In the genomic region with DNA sequence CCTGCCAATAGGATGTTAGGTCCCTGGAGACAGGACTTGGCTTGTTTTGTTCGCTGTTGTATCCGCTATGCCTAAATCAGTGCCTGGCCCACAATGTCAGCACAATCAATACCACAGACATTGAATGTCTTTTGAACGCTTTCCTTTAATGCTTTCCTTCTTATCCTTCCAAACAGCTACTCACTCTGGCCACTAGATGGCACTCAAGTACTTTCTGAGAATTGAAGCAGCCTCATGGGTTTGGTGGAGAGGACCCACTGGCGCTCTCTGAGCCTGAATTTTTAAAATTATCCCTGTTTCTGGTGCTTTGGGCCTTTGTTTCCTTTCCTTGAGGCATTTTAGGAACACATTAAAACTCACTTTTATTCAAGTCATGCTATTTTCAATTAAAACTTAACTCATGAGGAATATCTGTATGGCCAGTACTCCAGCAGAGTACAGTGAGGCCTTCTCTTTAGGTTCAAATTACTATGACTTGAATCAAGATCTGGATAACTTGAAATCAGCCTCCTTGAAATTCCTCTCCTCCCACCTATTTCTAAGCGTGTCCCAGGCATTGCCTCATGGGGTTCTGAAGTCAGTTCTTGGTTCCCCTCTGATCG, we compare ENCODE assay signal across 8 cellular contexts. TPM values are rescaled to one million over a fixed set of nuclear protein-coding genes. Genes with fewer than 3 reads are reported as not detected.
DNase-seq lines count a peak whose midpoint lies in the region; ATAC-seq, FAIRE-seq and TF ChIP-seq lines count a peak whose summit lies in the region.

No MANE protein-coding gene starts in this region.

- peak; percentile 25 to 37 for DNase-seq in AML-193 (lab: John Stamatoyannopoulos, UW)
- DNase-seq in GM13976 (ENCODE audit: low spot score), result peak; percentile 73
- peak; percentile 76 for DNase-seq in NCI-H2171 treated with DMSO at 0.1 percent for 48 hours (lab: John Stamatoyannopoulos, UW)
- DNase-seq in WTC11 (ENCODE audit: low spot score), result no peak
- no peak for DNase-seq in H1 (ENCODE audit: low read depth in 1 of 2, low spot score in 2 of 2)
- peak in 8 of 9 donors; percentile 42 to 85 (median 78) for DNase-seq in naive thymus-derived CD4-positive, alpha-beta T cell
- DNase-seq in MG63, result no peak

- H3K4me3 Mint-ChIP-seq in WTC11, result no peak overlapping the region
- H3K4me3 Mint-ChIP-seq in naive thymus-derived CD4-positive, alpha-beta T cell, result peak overlapping the region; percentile 48 to 78 (median 62)

- H2AK5ac ChIP-seq in H1 (ENCODE audit: low read depth, low read length), result no peak overlapping the region

- H3K9me3 Mint-ChIP-seq in WTC11, result no peaks in the 10 kb centered on the region
- peaks cover 0 to 3% (median 0%) of the 10 kb centered on the region in 11 donors for H3K9me3 Mint-ChIP-seq in naive thymus-derived CD4-positive, alpha-beta T cell

- peak; percentile 56 for ATAC-seq in WTC11
- peak; percentile 33 for ATAC-seq in naive thymus-derived CD4-positive, alpha-beta T cell
- ATAC-seq in GM19351 (IDR thresholded peaks at IDR 0.05; ENCODE audit: unreplicated experiment), result no peak

- H3K27ac Mint-ChIP-seq in WTC11, result no peak overlapping the region
- H3K27ac Mint-ChIP-seq in naive thymus-derived CD4-positive, alpha-beta T cell, result peak overlapping the region; percentile 39 to 99 (median 94)

- H3K36me3 Mint-ChIP-seq in WTC11, result no peaks in the 10 kb centered on the region
- peaks cover 0 to 6% (median 5%) of the 10 kb centered on the region in 5 donors for H3K36me3 Mint-ChIP-seq in naive thymus-derived CD4-positive, alpha-beta T cell

- H3K14ac ChIP-seq in H1 (ENCODE audit: insufficient read length), result no peak overlapping the region

- 38% methylated on average over 6 of the region's 6 CpGs; no CpG with 5 or more reads in 1 of the 2 experiments for WGBS in H1 (ENCODE audit: extremely low coverage in 1 of 2, insufficient coverage in 1 of 2, insufficient read length in 1 of 2, insufficient replicate concordance in 2 of 2, low coverage in 1 of 2, low lambda C conversion rate in 2 of 2, missing lambda C conversion rate in 1 of 2), 2 experiments

- no peak overlapping the region for H3K18ac ChIP-seq in H1 (ENCODE audit: extremely low read depth, low read length)

- H3K4me3 ChIP-seq in H1 (ENCODE audit: extremely low read depth in 1 of 4, insufficient read depth in 2 of 4, low read depth in 3 of 4, low read length in 4 of 4), result no peak overlapping the region
- H3K4me3 ChIP-seq in naive thymus-derived CD4-positive, alpha-beta T cell (ENCODE audit: low read length), result no peak overlapping the region
- no peak overlapping the region for H3K4me3 ChIP-seq in MG63

- CTCF ChIA-PET in WTC11 (lab: Charles Lee) (interaction anchor here (0.5 to 1.3 kb wide), 13 partner anchors 12 to 849 kb away, joined by 3 to 5 read pairs (median 4); no protein-coding TSS in a partner anchor), H1 (lab: Charles Lee; ENCODE audit: partially characterized antibody) (interaction anchor here (0.7 to 2.2 kb wide), 12 partner anchors 14 to 834 kb away, joined by 3 to 14 read pairs (median 4); no protein-coding TSS in a partner anchor)
- CTCF ChIA-PET in naive thymus-derived CD4-positive, alpha-beta T cell (lab: Charles Lee), result interaction anchor here (0.8 to 2.2 kb wide), 7 partner anchors 25 to 857 kb away, joined by 3 to 20 read pairs (median 9); a partner anchor contains a TSS

- no peak for TF ChIP-seq POLR2A in H1 (IDR thresholded peaks at IDR 0.05; ENCODE audit: control extremely low read depth in 1 of 2, low read depth in 2 of 2, low read length in 2 of 2)

- H3K27me3 Mint-ChIP-seq in WTC11 (ENCODE audit: low read depth), result no peaks in the 10 kb centered on the region
- peaks cover 0 to 19% (median 0%) of the 10 kb centered on the region in 5 donors for H3K27me3 Mint-ChIP-seq in naive thymus-derived CD4-positive, alpha-beta T cell

- H2BK5ac ChIP-seq in H1 (ENCODE audit: low read depth, low read length), result no peak overlapping the region

- H2BK120ac ChIP-seq in H1 (replicated peaks; ENCODE audit: low read depth, low read length), result no peak overlapping the region

- H3K79me2 ChIP-seq in H1 (ENCODE audit: control insufficient read depth in 1 of 2, insufficient read depth in 2 of 2, low read length in 2 of 2), result no peaks in the 10 kb centered on the region

- H4K8ac ChIP-seq in H1 (ENCODE audit: extremely low read depth, insufficient read depth, low read length), result no peak overlapping the region

- POLR2A ChIA-PET in WTC11 (lab: Charles Lee), result no interaction called here
- POLR2A ChIA-PET in H1 (lab: Charles Lee; ENCODE audit: partially characterized antibody), result no interaction called here
- POLR2A ChIA-PET in naive thymus-derived CD4-positive, alpha-beta T cell (lab: Charles Lee), result interaction anchor here (1.0 kb wide), 1 partner anchor 849 kb away, joined by 7 read pairs; no protein-coding TSS in a partner anchor

- H4K5ac ChIP-seq in H1 (ENCODE audit: insufficient read length, low read depth, low read length), result no peak overlapping the region

- H3K36me3 ChIP-seq in H1 (ENCODE audit: control insufficient read depth in 2 of 4, insufficient read depth in 4 of 4, low read length in 3 of 4) (no peaks in the 10 kb centered on the region), MG63 (no peaks in the 10 kb centered on the region)
- H3K36me3 ChIP-seq in naive thymus-derived CD4-positive, alpha-beta T cell (ENCODE audit: control insufficient read depth in 2 of 3, insufficient read depth in 3 of 3, low read length in 3 of 3), result peaks cover 0 to 8% (median 0%) of the 10 kb centered on the region in 3 experiments

- H3K9me3 ChIP-seq in H1 (ENCODE audit: insufficient read depth in 2 of 2, low read depth in 1 of 2, low read length in 1 of 2) (no peaks in the 10 kb centered on the region), MG63 (no peaks in the 10 kb centered on the region)
- H3K9me3 ChIP-seq in naive thymus-derived CD4-positive, alpha-beta T cell (ENCODE audit: control insufficient read depth in 2 of 3, low read length in 3 of 3), result no peaks in the 10 kb centered on the region

- FAIRE-seq in H1 (lab: Jason Lieb, UNC), result peak; percentile 98

- H3K27me3 ChIP-seq in H1 (replicated peaks in 1 of 4; ENCODE audit: control insufficient read depth in 3 of 4, extremely low read depth in 1 of 4, insufficient read depth in 3 of 4, low read length in 3 of 4) (no peaks in the 10 kb centered on the region), MG63 (no peaks in the 10 kb centered on the region)
- no peaks in the 10 kb centered on the region for H3K27me3 ChIP-seq in naive thymus-derived CD4-positive, alpha-beta T cell (ENCODE audit: control insufficient read depth in 2 of 2, insufficient read depth in 2 of 2, low read length in 2 of 2)

- H3K4ac ChIP-seq in H1 (replicated peaks; ENCODE audit: insufficient read length, low read depth, low read length), result no peak overlapping the region

- H2BK12ac ChIP-seq in H1 (ENCODE audit: low read depth, low read length), result no peak overlapping the region

- no peaks in the 10 kb centered on the region for H3K23me2 ChIP-seq in H1 (ENCODE audit: low read depth, low read length)

- H3K56ac ChIP-seq in H1 (replicated peaks; ENCODE audit: insufficient read length, low read depth, low read length), result no peak overlapping the region

- no peak overlapping the region for H2BK20ac ChIP-seq in H1 (ENCODE audit: low read length)

- H3K4me2 ChIP-seq in H1 (ENCODE audit: insufficient read depth in 1 of 2, low read depth in 2 of 2, low read length in 2 of 2), result no peak overlapping the region

- H3K9ac ChIP-seq in H1 (replicated peaks in 1 of 4; ENCODE audit: extremely low read depth in 1 of 4, low read depth in 3 of 4, low read length in 3 of 4), result no peak overlapping the region

- no peak overlapping the region for H4K91ac ChIP-seq in H1 (replicated peaks; ENCODE audit: insufficient read length, low read length)

- TF ChIP-seq RAD21 in H1 (IDR thresholded peaks at IDR 0.05 in 1 of 2, conservative IDR thresholded peaks at IDR 0.05 in 1 of 2; ENCODE audit: low read depth in 2 of 2, low read length in 2 of 2), result peak; percentile 97 to 98

- H3K4me1 ChIP-seq in H1 (replicated peaks in 1 of 4; ENCODE audit: control insufficient read depth in 3 of 4, insufficient read depth in 4 of 4, low read length in 3 of 4), result peaks cover 0 to 3% (median 0%) of the 10 kb centered on the region in 4 experiments; a peak in 1 of 7 replicates
- peaks cover 29 to 40% of the 10 kb centered on the region in 2 donors for H3K4me1 ChIP-seq in naive thymus-derived CD4-positive, alpha-beta T cell (ENCODE audit: control insufficient read depth in 2 of 2, insufficient read depth in 2 of 2, low read length in 2 of 2)

- no peak overlapping the region for H2BK15ac ChIP-seq in H1 (ENCODE audit: low read length)

- peaks cover 14% of the 10 kb centered on the region for H3K4me1 Mint-ChIP-seq in WTC11
- H3K4me1 Mint-ChIP-seq in naive thymus-derived CD4-positive, alpha-beta T cell, result peaks cover 23 to 45% (median 41%) of the 10 kb centered on the region in 7 donors

- in situ Hi-C loops in GM13976 (cut with MboI; ENCODE audit: low sequenced_read_pairs, unreplicated experiment), result loop anchor here (10.0 kb wide), 2 partner anchors 117 to 817 kb away; no protein-coding TSS in a partner anchor

- TF ChIP-seq EP300 in H1 (IDR thresholded peaks at IDR 0.05; ENCODE audit: borderline replicate concordance in 1 of 2, low read depth in 2 of 2, low read length in 2 of 2), result no peak

- H2AFZ ChIP-seq in H1 (ENCODE audit: low read length), result peak overlapping the region; percentile 43; the same call in 1 of the 2 replicates

- no peaks in the 10 kb centered on the region for H3K79me1 ChIP-seq in H1 (ENCODE audit: low read depth, low read length)

- H4K20me1 ChIP-seq in H1 (replicated peaks in 1 of 2; ENCODE audit: control insufficient read depth in 1 of 2, insufficient read depth in 2 of 2, low read length in 2 of 2), result no peaks in the 10 kb centered on the region

- TF ChIP-seq CTCF in GM13976 (IDR thresholded peaks at IDR 0.05; ENCODE audit: borderline replicate concordance, control extremely low read depth, extremely low read depth, insufficient read depth, missing control alignments) (peak; percentile 88), WTC11 (IDR thresholded peaks at IDR 0.05) (peak; percentile 87), H1 (IDR thresholded peaks at IDR 0.05; ENCODE audit: control extremely low read depth in 1 of 3, insufficient read depth in 1 of 3, low read depth in 1 of 3, low read length in 3 of 3) (peak; percentile 14 to 87 (median 85))

- H3K27ac ChIP-seq in H1 (ENCODE audit: low read depth, low read length), result no peak overlapping the region
- H3K27ac ChIP-seq in naive thymus-derived CD4-positive, alpha-beta T cell (ENCODE audit: low read depth, low read length), result no peak overlapping the region

- intact Hi-C loops in naive thymus-derived CD4-positive, alpha-beta T cell (cut with micrococcal nuclease), result loop anchor here (1.0 to 10.0 kb wide), 6 partner anchors 119 to 1255 kb away; a partner anchor contains a TSS

- H3K23ac ChIP-seq in H1 (ENCODE audit: insufficient read length), result no peak overlapping the region

RNA-seq across cellular contexts. Expression of a gene that starts 3.2 kb away (rescaled TPM):
- 16.6 to 17.9 TPM (median 17.6 TPM) in 3 replicates for total RNA-seq in WTC11 (2021)
- total RNA-seq in H1 (2021; fragmentation: NEBNext Ultra II Directional; extraction: Animal tissue kit (Norgen Biotek cat#: 25700)), result 10.0 and 10.4 TPM in 2 replicates
- 8.6 and 9.2 TPM in 2 replicates for polyA plus RNA-seq in H1 (2011; rRNA removed)
- 11.0 TPM for polyA plus RNA-seq in H1 (2011; cell fraction: cytosol; rRNA removed)
- polyA plus RNA-seq in H1 (2011; cell fraction: nucleus; rRNA removed), result 6.3 TPM
- polyA plus RNA-seq in H1 (2012, experiment 1 of 2), result 4.7 to 7.5 TPM (median 6.6 TPM) in 4 replicates
- polyA plus RNA-seq in H1 (2012, experiment 2 of 2), result 7.4 TPM
- polyA plus RNA-seq in H1 (2013, experiment 1 of 2), result 5.8 TPM
- polyA plus RNA-seq in H1 (2013, experiment 2 of 2), result 5.1 TPM
- 0.59 and 1.5 TPM in 2 replicates for polyA minus RNA-seq in H1 (2011; rRNA and poly(A)+ RNA removed)
- 4.1 TPM for polyA minus RNA-seq in H1 (2011; cell fraction: cytosol; rRNA and poly(A)+ RNA removed)
- 3.3 TPM for polyA minus RNA-seq in H1 (2011; cell fraction: nucleus; rRNA and poly(A)+ RNA removed)
- 100 to 1,000 TPM in 4 of 5 experiments, 10 to 100 TPM in 1; 86.6 to 360 (median 259) TPM for total RNA-seq in naive thymus-derived CD4-positive, alpha-beta T cell
- polyA plus RNA-seq in naive thymus-derived CD4-positive, alpha-beta T cell, result 10 to 100 TPM; 27.7 to 60.7 TPM
- total RNA-seq in MG63 (2014; rRNA removed; shearing (Covaris generic); ENCODE audit: low replicate concordance), result 8.2 and 9.2 TPM in 2 replicates

Comparison
In these comparisons a context has a peak if more than half of its experiments do, and no peak if none do; other contexts are left out.
1. DNase-seq: peak in AML-193 (2 of 2), GM13976 (single experiment), NCI-H2171 treated with DMSO at 0.1 percent for 48 hours (single experiment) and naive thymus-derived CD4-positive, alpha-beta T cell (8 of 9); none in WTC11 (single experiment), H1 (0 of 2) and MG63 (single experiment).
2. Peak in every context shown above with its lines, with median percentiles within 50 percentile points of each other: CTCF ChIP-seq.